In the genomic region with DNA sequence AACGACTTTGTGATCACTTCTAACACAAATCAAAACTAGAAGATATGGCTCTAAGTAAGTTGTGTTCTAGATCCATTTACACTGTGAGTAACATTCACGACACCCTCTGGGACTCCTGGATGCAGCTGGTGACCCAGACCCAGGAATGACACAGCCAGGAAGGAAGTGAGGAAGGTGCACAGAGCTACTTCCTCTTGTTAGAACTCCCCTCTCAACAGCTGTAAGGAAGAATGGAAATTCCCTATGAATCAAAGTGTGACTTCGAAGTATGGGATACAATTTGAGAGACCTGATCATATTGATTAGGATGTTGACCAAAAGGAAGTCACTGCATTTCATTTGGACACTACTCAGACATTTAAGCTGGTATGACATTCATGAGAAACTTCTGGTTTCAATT, we compare ENCODE assay signal across 19 cellular contexts.
DNase-seq lines count a peak whose midpoint lies in the region; ATAC-seq and TF ChIP-seq lines count a peak whose summit lies in the region.
"Had no signal": no experiment of that assay in that cellular context is flagged by ENCODE, and none has a peak within 500 bp of the region (broad histone marks: within the 10 kb centered on the region; RNA-seq: fewer than 3 reads in every experiment).

No MANE protein-coding gene starts in this region.

- H3K9me2 ChIP-seq in PC-3 (replicated peaks; ENCODE audit: low read length) = no peaks in the 10 kb centered on the region

- intact Hi-C loops in Calu3 (cut with micrococcal nuclease; ENCODE audit: unreplicated experiment) (loop anchor here (5.0 kb wide), 5 partner anchors 63 to 343 kb away; partner anchors contain the start of gene NRIP1), PC-3 (cut with micrococcal nuclease) (loop anchor here (1.0 to 5.0 kb wide), 6 partner anchors 15 to 603 kb away; no protein-coding TSS in a partner anchor)
- intact Hi-C loops in dendritic cell treated with granulocyte-macrophage colony-stimulating factor and Interleukin-4, amounts not matched to agents 40 ng/mL and 50 ng/mL, for 4 days (cut with micrococcal nuclease) = loop anchor here (10.0 kb wide), 1 partner anchor 805 kb away; no protein-coding TSS in a partner anchor

- H3K9ac ChIP-seq in PC-3 (ENCODE audit: low read length) = peak overlapping the region; percentile 77

- no peaks in the 10 kb centered on the region for H3K27me3 ChIP-seq in PC-3 (ENCODE audit: low read length)
- no peaks in the 10 kb centered on the region for H3K27me3 ChIP-seq in WERI-Rb-1 (ENCODE audit: insufficient read depth, low read depth, severe bottlenecking)
- H3K27me3 ChIP-seq: dorsolateral prefrontal cortex, esophagus muscularis mucosa, suprapubic skin had no signal

- H3K27ac ChIP-seq in PC-3 (ENCODE audit: low read length) (peak overlapping the region; percentile 94), WERI-Rb-1 (no peak overlapping the region)
- H3K27ac ChIP-seq: dorsolateral prefrontal cortex, esophagus muscularis mucosa, suprapubic skin had no signal

- no peaks in the 10 kb centered on the region for H3K9me3 Mint-ChIP-seq in Calu3 (ENCODE audit: low read depth, unreplicated experiment)
- H3K9me3 Mint-ChIP-seq in dendritic cell treated with granulocyte-macrophage colony-stimulating factor and Interleukin-4, amounts not matched to agents 40 ng/mL and 50 ng/mL, for 4 days = no peaks in the 10 kb centered on the region
- H3K9me3 Mint-ChIP-seq in mesothelial cell of epicardium = peaks cover 23% of the 10 kb centered on the region
- H3K9me3 Mint-ChIP-seq in activated CD8-positive, alpha-beta T cell treated with anti-CD3 and anti-CD28 coated beads, Interleukin-2, amount 10 ng/mL, durations not matched to agents 7 days and 5 days (ENCODE audit: insufficient read depth) = no peaks in the 10 kb centered on the region
- H3K9me3 Mint-ChIP-seq: natural killer cell had no signal

- BruUV-seq in Calu3 (replicated peaks; lab: Mats Ljungman, UMichigan) = no TSS peak
- no TSS peak for BruUV-seq in PC-3 (replicated peaks; lab: Mats Ljungman, UMichigan)

- ATAC-seq in PC-3 = peak; percentile 56
- no peak for ATAC-seq in activated CD8-positive, alpha-beta T cell treated with anti-CD3 and anti-CD28 coated beads, Interleukin-2, amount 10 ng/mL, durations not matched to agents 7 days and 5 days
- ATAC-seq: natural killer cell had no signal

- CTCF ChIA-PET in Calu3 (lab: Charles Lee) = interaction anchor here (1.2 to 1.6 kb wide), 2 partner anchors 10 to 15 kb away, joined by 3 to 5 read pairs; no protein-coding TSS in a partner anchor
- CTCF ChIA-PET in PC-3 (lab: Charles Lee) = interaction anchor here (1.1 kb wide), 1 partner anchor 15 kb away, joined by 4 read pairs; no protein-coding TSS in a partner anchor
- CTCF ChIA-PET in activated CD8-positive, alpha-beta T cell treated with anti-CD3 and anti-CD28 coated beads, Interleukin-2, amount 10 ng/mL, durations not matched to agents 7 days and 5 days (lab: Charles Lee) = interaction anchor here (0.8 to 1.8 kb wide), 4 partner anchors 10 to 603 kb away, joined by 3 to 6 read pairs (median 3); no protein-coding TSS in a partner anchor

- H3K4me1 Mint-ChIP-seq in Calu3 (ENCODE audit: low read depth, unreplicated experiment) (peaks cover 69% of the 10 kb centered on the region), mesothelial cell of epicardium (peaks cover 57% of the 10 kb centered on the region)
- peaks cover 48% of the 10 kb centered on the region for H3K4me1 Mint-ChIP-seq in dendritic cell treated with granulocyte-macrophage colony-stimulating factor and Interleukin-4, amounts not matched to agents 40 ng/mL and 50 ng/mL, for 4 days (ENCODE audit: low read depth)
- peaks cover 4% of the 10 kb centered on the region for H3K4me1 Mint-ChIP-seq in activated CD8-positive, alpha-beta T cell treated with anti-CD3 and anti-CD28 coated beads, Interleukin-2, amount 10 ng/mL, durations not matched to agents 7 days and 5 days (ENCODE audit: low read depth)

- H3K9me3 ChIP-seq in PC-3 (ENCODE audit: low read length) = no peaks in the 10 kb centered on the region
- no peaks in the 10 kb centered on the region for H3K9me3 ChIP-seq in WERI-Rb-1 (ENCODE audit: severe bottlenecking)
- H3K9me3 ChIP-seq: esophagus muscularis mucosa, prostate gland, suprapubic skin had no signal

- H3K4me1 ChIP-seq in PC-3 (ENCODE audit: insufficient read depth, low read length) = peaks cover 78% of the 10 kb centered on the region

- H3K79me2 ChIP-seq in PC-3 (ENCODE audit: low read length) = peaks cover 12% of the 10 kb centered on the region; the same call in 1 of the 2 replicates

- peak overlapping the region; percentile 60 for H3K4me2 ChIP-seq in PC-3 (ENCODE audit: low read length)
- H3K4me2 ChIP-seq: smooth muscle cell had no signal

- H3K36me3 ChIP-seq in PC-3 (ENCODE audit: low read depth, low read length) (no peaks in the 10 kb centered on the region; the same call in 1 of the 2 replicates), WERI-Rb-1 (no peaks in the 10 kb centered on the region)
- H3K36me3 ChIP-seq: esophagus muscularis mucosa, prostate gland, suprapubic skin had no signal

- POLR2A ChIA-PET in PC-3 (lab: Charles Lee; ENCODE audit: unreplicated experiment) = interaction anchor here (0.6 kb wide), 1 partner anchor 969 kb away, joined by 5 read pairs; no protein-coding TSS in a partner anchor
- POLR2A ChIA-PET in activated CD8-positive, alpha-beta T cell treated with anti-CD3 and anti-CD28 coated beads, Interleukin-2, amount 10 ng/mL, durations not matched to agents 7 days and 5 days (lab: Charles Lee) = no interaction called here

- peak overlapping the region; percentile 3; the same call in 1 of the 2 replicates for H2AFZ ChIP-seq in PC-3 (ENCODE audit: low read length)

- H3K4me3 Mint-ChIP-seq in Calu3 (ENCODE audit: low read depth, unreplicated experiment) = peak overlapping the region; percentile 17
- no peak overlapping the region for H3K4me3 Mint-ChIP-seq in dendritic cell treated with granulocyte-macrophage colony-stimulating factor and Interleukin-4, amounts not matched to agents 40 ng/mL and 50 ng/mL, for 4 days
- H3K4me3 Mint-ChIP-seq in mesothelial cell of epicardium = no peak overlapping the region
- no peak overlapping the region for H3K4me3 Mint-ChIP-seq in activated CD8-positive, alpha-beta T cell treated with anti-CD3 and anti-CD28 coated beads, Interleukin-2, amount 10 ng/mL, durations not matched to agents 7 days and 5 days
- H3K4me3 Mint-ChIP-seq: activated naive CD8-positive, alpha-beta T cell; natural killer cell had no signal

- peaks cover 16% of the 10 kb centered on the region for H3F3A ChIP-seq in PC-3 (ENCODE audit: low read length, unreplicated experiment)

- H3K27me3 Mint-ChIP-seq in Calu3 (ENCODE audit: unreplicated experiment) (no peaks in the 10 kb centered on the region), mesothelial cell of epicardium (ENCODE audit: low read depth) (no peaks in the 10 kb centered on the region)
- peaks cover 10% of the 10 kb centered on the region for H3K27me3 Mint-ChIP-seq in dendritic cell treated with granulocyte-macrophage colony-stimulating factor and Interleukin-4, amounts not matched to agents 40 ng/mL and 50 ng/mL, for 4 days
- H3K27me3 Mint-ChIP-seq in activated CD8-positive, alpha-beta T cell treated with anti-CD3 and anti-CD28 coated beads, Interleukin-2, amount 10 ng/mL, durations not matched to agents 7 days and 5 days (ENCODE audit: low read depth) = no peaks in the 10 kb centered on the region
- H3K27me3 Mint-ChIP-seq: activated naive CD8-positive, alpha-beta T cell had no signal

- H3K27ac Mint-ChIP-seq in Calu3 (ENCODE audit: unreplicated experiment) (peak overlapping the region; percentile 93), mesothelial cell of epicardium (peak overlapping the region; percentile 89)
- peak overlapping the region; percentile 1 for H3K27ac Mint-ChIP-seq in dendritic cell treated with granulocyte-macrophage colony-stimulating factor and Interleukin-4, amounts not matched to agents 40 ng/mL and 50 ng/mL, for 4 days
- no peak overlapping the region for H3K27ac Mint-ChIP-seq in activated CD8-positive, alpha-beta T cell treated with anti-CD3 and anti-CD28 coated beads, Interleukin-2, amount 10 ng/mL, durations not matched to agents 7 days and 5 days
- H3K27ac Mint-ChIP-seq: activated naive CD8-positive, alpha-beta T cell; natural killer cell had no signal

- H3K36me3 Mint-ChIP-seq in Calu3 (ENCODE audit: insufficient read depth, unreplicated experiment) = peaks cover 6% of the 10 kb centered on the region
- no peaks in the 10 kb centered on the region for H3K36me3 Mint-ChIP-seq in dendritic cell treated with granulocyte-macrophage colony-stimulating factor and Interleukin-4, amounts not matched to agents 40 ng/mL and 50 ng/mL, for 4 days (ENCODE audit: low read depth)
- H3K36me3 Mint-ChIP-seq in mesothelial cell of epicardium = peaks cover 5% of the 10 kb centered on the region
- H3K36me3 Mint-ChIP-seq in activated CD8-positive, alpha-beta T cell treated with anti-CD3 and anti-CD28 coated beads, Interleukin-2, amount 10 ng/mL, durations not matched to agents 7 days and 5 days (ENCODE audit: low read depth) = no peaks in the 10 kb centered on the region
- H3K36me3 Mint-ChIP-seq: activated naive CD8-positive, alpha-beta T cell; natural killer cell had no signal

- DNase-seq in Calu3 (no peak), PC-3 (peak; percentile 85), mesothelial cell of epicardium (ENCODE audit: low spot score in 2 of 2, unreplicated experiment in 2 of 2) (no peak), NCI-H510A treated with DMSO at 0.1 percent for 48 hours (lab: John Stamatoyannopoulos, UW) (no peak), COLO668 (lab: John Stamatoyannopoulos, UW; ENCODE audit: unreplicated experiment) (no peak), WERI-Rb-1 (no peak)
- no peak for DNase-seq in activated CD8-positive, alpha-beta T cell treated with anti-CD3 and anti-CD28 coated beads, Interleukin-2, amount 10 ng/mL, durations not matched to agents 7 days and 5 days
- DNase-seq: dorsolateral prefrontal cortex; GDM1; natural killer cell; SHP77 treated with DMSO at 0.1 percent for 48 hours; stimulated activated CD8-positive, alpha-beta memory T cell treated with anti-CD3 and anti-CD28 coated beads, Interleukin-4, amount 100 ng/mL, for 48 hours; T-helper 1 cell had no signal

- H4K20me1 ChIP-seq in PC-3 (ENCODE audit: low read length) = no peaks in the 10 kb centered on the region

- H3K4me3 ChIP-seq in PC-3 (ENCODE audit: low read length) (peak overlapping the region; percentile 22; the same call in 1 of the 2 replicates), WERI-Rb-1 (ENCODE audit: low read depth, low read length) (no peak overlapping the region)
- H3K4me3 ChIP-seq: dorsolateral prefrontal cortex, esophagus muscularis mucosa, prostate gland, smooth muscle cell, suprapubic skin had no signal

- TF ChIP-seq CTCF in Calu3 (IDR thresholded peaks at IDR 0.05; ENCODE audit: unreplicated experiment) = no peak
- TF ChIP-seq CTCF in PC-3 (conservative IDR thresholded peaks at IDR 0.05; ENCODE audit: low read depth, low read length) = no peak
- TF ChIP-seq CTCF in mesothelial cell of epicardium (IDR thresholded peaks at IDR 0.05; ENCODE audit: unreplicated experiment) = no peak
- TF ChIP-seq CTCF in WERI-Rb-1 (IDR thresholded peaks at IDR 0.05; ENCODE audit: low read depth, low read length) = no peak
